In genomic region chr3:72317491-72317890, GRCh38 we compare ENCODE assay signal across 23 cellular contexts.
A peak's percentile ranks its signal among the peaks of the same experiment; 100 is the strongest.
DNase-seq lines count a peak whose midpoint lies in the region; ATAC-seq and TF ChIP-seq lines count a peak whose summit lies in the region.
"Had no signal": no experiment of that assay in that cellular context is flagged by ENCODE, and none has a peak within 500 bp of the region (broad histone marks: within the 10 kb centered on the region; RNA-seq: fewer than 3 reads in every experiment).

No MANE protein-coding gene starts in this region.

- no peaks in the 10 kb centered on the region for H4K20me1 ChIP-seq in PC-3 (ENCODE audit: low read length)

- no peak overlapping the region for H2AFZ ChIP-seq in PC-3 (ENCODE audit: low read length)

- peaks cover 2% of the 10 kb centered on the region for H3K9me3 Mint-ChIP-seq in glutamatergic neuron (ENCODE audit: unreplicated experiment)
- H3K9me3 Mint-ChIP-seq: endodermal cell; natural killer cell treated with Interleukin-12 subunit alpha and Interleukin-12 subunit beta and Interleukin-15 and Interleukin-18, amount 100 ng/mL, for 72 hours; T-cell had no signal

- no peak overlapping the region for H3K4me2 ChIP-seq in PC-3 (ENCODE audit: low read length)

- CTCF ChIA-PET in PC-3 (lab: Charles Lee) = no interaction called here

- H3K27me3 ChIP-seq in PC-3 (ENCODE audit: low read length) = no peaks in the 10 kb centered on the region

- H3K4me1 Mint-ChIP-seq in glutamatergic neuron (ENCODE audit: low read depth, unreplicated experiment) = peaks cover 3% of the 10 kb centered on the region
- H3K4me1 Mint-ChIP-seq: CD4-positive, alpha-beta memory T cell; T-cell had no signal

- no TSS peak for BruUV-seq in PC-3 (replicated peaks; lab: Mats Ljungman, UMichigan)

- H3K9ac ChIP-seq in PC-3 (ENCODE audit: low read length) = no peak overlapping the region

- no peak overlapping the region for H3K27ac ChIP-seq in PC-3 (ENCODE audit: low read length)
- H3K27ac ChIP-seq: psoas muscle had no signal

- DNase-seq in AG20443 (ENCODE audit: low spot score) (peak; percentile 50), PC-3 (no peak), glutamatergic neuron (no peak), mucosa of descending colon (no peak), mesenteric fat pad (ENCODE audit: low spot score) (no peak)
- DNase-seq: ACHN; activated CD4-positive, alpha-beta T cell treated with anti-CD3 and anti-CD28 coated beads, Interleukin-2, amount 50 U/mL, for 48 hours; activated naive CD4-positive, alpha-beta T cell treated with Interleukin-2 at 50 U/mL for 16 hours; aorta; CD4-positive, alpha-beta memory T cell; endodermal cell; GOT3; hypothalamus; kidney; NCI-H1105 treated with DMSO at 0.1 percent for 48 hours; NCI-H510A treated with DMSO at 0.1 percent for 48 hours; psoas muscle; stimulated activated CD8-positive, alpha-beta memory T cell treated with anti-CD3 and anti-CD28 coated beads, Interleukin-4, amount 100 ng/mL, for 48 hours; T-cell had no signal

- H3K4me3 ChIP-seq in PC-3 (ENCODE audit: low read length) = no peak overlapping the region
- no peak overlapping the region for H3K4me3 ChIP-seq in mucosa of descending colon
- H3K4me3 ChIP-seq: psoas muscle had no signal

- no peaks in the 10 kb centered on the region for H3K36me3 ChIP-seq in PC-3 (ENCODE audit: low read depth, low read length)
- H3K36me3 ChIP-seq in mucosa of descending colon (ENCODE audit: low read depth) = no peaks in the 10 kb centered on the region

- H3K79me2 ChIP-seq in PC-3 (ENCODE audit: low read length) = no peaks in the 10 kb centered on the region

- ATAC-seq in PC-3 (peak; percentile 49), mucosa of descending colon (peak; percentile 26), GM21717 (IDR thresholded peaks at IDR 0.05; ENCODE audit: unreplicated experiment) (no peak), GM18909 (IDR thresholded peaks at IDR 0.05; ENCODE audit: poor library complexity, unreplicated experiment) (no peak), HG03045 (IDR thresholded peaks at IDR 0.05; ENCODE audit: unreplicated experiment) (no peak)
- ATAC-seq: natural killer cell treated with Interleukin-12 subunit alpha and Interleukin-12 subunit beta and Interleukin-15 and Interleukin-18, amount 100 ng/mL, for 72 hours; T-cell had no signal

- intact Hi-C loops in PC-3 (cut with micrococcal nuclease) (no loop called here), mucosa of descending colon (cut with DNase I, micrococcal nuclease) (no loop called here)

- no peaks in the 10 kb centered on the region for H3F3A ChIP-seq in PC-3 (ENCODE audit: low read length, unreplicated experiment)

- no peaks in the 10 kb centered on the region for H3K9me2 ChIP-seq in PC-3 (replicated peaks; ENCODE audit: low read length)

- no peak overlapping the region for H3K4me3 Mint-ChIP-seq in glutamatergic neuron (ENCODE audit: unreplicated experiment)
- H3K4me3 Mint-ChIP-seq: CD4-positive, alpha-beta memory T cell; endodermal cell; natural killer cell treated with Interleukin-12 subunit alpha and Interleukin-12 subunit beta and Interleukin-15 and Interleukin-18, amount 100 ng/mL, for 72 hours; T-cell had no signal

- TF ChIP-seq CTCF in PC-3 (conservative IDR thresholded peaks at IDR 0.05; ENCODE audit: low read depth, low read length) (no peak), glutamatergic neuron (IDR thresholded peaks at IDR 0.05; ENCODE audit: partially characterized antibody, unreplicated experiment) (no peak), mucosa of descending colon (IDR thresholded peaks at IDR 0.05) (no peak)

- no peaks in the 10 kb centered on the region for H3K9me3 ChIP-seq in PC-3 (ENCODE audit: low read length)
- no peaks in the 10 kb centered on the region for H3K9me3 ChIP-seq in mucosa of descending colon
- H3K9me3 ChIP-seq: psoas muscle had no signal

- H3K27me3 Mint-ChIP-seq in glutamatergic neuron (ENCODE audit: unreplicated experiment) = peaks cover 6% of the 10 kb centered on the region
- H3K27me3 Mint-ChIP-seq: CD4-positive, alpha-beta memory T cell; natural killer cell treated with Interleukin-12 subunit alpha and Interleukin-12 subunit beta and Interleukin-15 and Interleukin-18, amount 100 ng/mL, for 72 hours; T-cell had no signal

- H3K4me1 ChIP-seq in PC-3 (ENCODE audit: insufficient read depth, low read length) (0 out of 2 replicates have a peak, but pooled peaks cover 7% of the 10 kb centered on the region), mucosa of descending colon (ENCODE audit: low read depth) (peaks cover 11% of the 10 kb centered on the region)

- POLR2A ChIA-PET in PC-3 (lab: Charles Lee; ENCODE audit: unreplicated experiment) = no interaction called here

- no peaks in the 10 kb centered on the region for H3K36me3 Mint-ChIP-seq in glutamatergic neuron (ENCODE audit: unreplicated experiment)
- H3K36me3 Mint-ChIP-seq: CD4-positive, alpha-beta memory T cell; natural killer cell treated with Interleukin-12 subunit alpha and Interleukin-12 subunit beta and Interleukin-15 and Interleukin-18, amount 100 ng/mL, for 72 hours; T-cell had no signal

- peak overlapping the region; percentile 14 for H3K27ac Mint-ChIP-seq in glutamatergic neuron (ENCODE audit: unreplicated experiment)
- H3K27ac Mint-ChIP-seq: CD4-positive, alpha-beta memory T cell; endodermal cell; natural killer cell treated with Interleukin-12 subunit alpha and Interleukin-12 subunit beta and Interleukin-15 and Interleukin-18, amount 100 ng/mL, for 72 hours; T-cell had no signal

Comparison
In these comparisons a context has a peak if more than half of its experiments do, and no peak if none do; other contexts are left out.
1. ATAC-seq: peak in PC-3 (single experiment) and mucosa of descending colon (single experiment); none in GM21717 (single experiment), GM18909 (single experiment) and HG03045 (single experiment).